8 cellular contexts compared by ENCODE assay signal in genomic region chr19:14073925-14074838, GRCh38. TPM values are rescaled to one million over a fixed set of nuclear protein-coding genes. Genes with fewer than 3 reads are reported as not detected.
DNase-seq lines count a peak whose midpoint lies in the region; ATAC-seq, FAIRE-seq and TF ChIP-seq lines count a peak whose summit lies in the region.

No MANE protein-coding gene starts in this region.

- no peak for FAIRE-seq in urothelium cell line (lab: Jason Lieb, UNC)

- no peaks in the 10 kb centered on the region for H3K36me3 ChIP-seq in ectodermal cell (ENCODE audit: control insufficient read depth, insufficient read depth, low read length)
- H3K36me3 ChIP-seq in mucosa of stomach (ENCODE audit: control insufficient read depth, insufficient read depth, low read length), result no peaks in the 10 kb centered on the region
- H3K36me3 ChIP-seq in urinary bladder (ENCODE audit: insufficient read depth), result no peaks in the 10 kb centered on the region

- 11 to 12% methylated on average over 43 to 44 of the region's 44 CpGs for WGBS in ectodermal cell, 2 experiments
- WGBS in urinary bladder, result 4% methylated on average over 44 of the region's 44 CpGs

- CTCF ChIA-PET in activated CD8-positive, alpha-beta memory T cell treated with anti-CD3 and anti-CD28 coated beads, Interleukin-2, amount 10 ng/mL, durations not matched to agents 7 days and 5 days (lab: Charles Lee), result interaction anchor here (0.8 to 7.3 kb wide), 27 partner anchors 8 to 238 kb away, joined by 3 to 153 read pairs (median 4); partner anchors contain the start of genes ASF1B, BRME1, CC2D1A and IL27RA
- CTCF ChIA-PET in RWPE1 (lab: Yijun Ruan, JAX), result interaction anchor here (0.5 to 2.7 kb wide), 13 partner anchors 9 to 212 kb away, joined by 3 to 22 read pairs (median 4); no protein-coding TSS in a partner anchor

- no peak for DNase-seq in activated CD8-positive, alpha-beta memory T cell treated with anti-CD3 and anti-CD28 coated beads, Interleukin-2, amount 10 ng/mL, durations not matched to agents 7 days and 5 days
- no peak for DNase-seq in activated CD8-positive, alpha-beta memory T cell treated with anti-CD3 and anti-CD28 coated beads for 24 hours
- DNase-seq in RWPE1 (ENCODE audit: low spot score) (peak; percentile 62), urothelium cell line (ENCODE audit: low spot score) (no peak)

- no peaks in the 10 kb centered on the region for H3K9me3 Mint-ChIP-seq in activated CD8-positive, alpha-beta memory T cell treated with anti-CD3 and anti-CD28 coated beads, Interleukin-2, amount 10 ng/mL, durations not matched to agents 7 days and 5 days (ENCODE audit: low read depth)

- H3K9ac ChIP-seq in mucosa of stomach (ENCODE audit: low read length), result peak overlapping the region; percentile 98

- peak; percentile 9 for ATAC-seq in activated CD8-positive, alpha-beta memory T cell treated with anti-CD3 and anti-CD28 coated beads, Interleukin-2, amount 10 ng/mL, durations not matched to agents 7 days and 5 days
- no peak for ATAC-seq in HG03457 (IDR thresholded peaks at IDR 0.05; ENCODE audit: unreplicated experiment)

- POLR2A ChIA-PET in RWPE1 (lab: Yijun Ruan, JAX; ENCODE audit: low non-redundant PET), result no interaction called here

- H3K27ac ChIP-seq in RWPE1 (peak overlapping the region; percentile 85), ectodermal cell (ENCODE audit: insufficient read depth, low read depth, low read length, poor library complexity, severe bottlenecking) (no peak overlapping the region), urinary bladder (ENCODE audit: low read depth) (peak overlapping the region; percentile 86)

- no peak for TF ChIP-seq CTCF in RWPE1 (conservative IDR thresholded peaks at IDR 0.05; ENCODE audit: low read depth)

- H3K4me1 Mint-ChIP-seq in activated CD8-positive, alpha-beta memory T cell treated with anti-CD3 and anti-CD28 coated beads, Interleukin-2, amount 10 ng/mL, durations not matched to agents 7 days and 5 days, result peaks cover 25% of the 10 kb centered on the region

- peak overlapping the region; percentile 56 for H3K4me3 ChIP-seq in ectodermal cell (ENCODE audit: insufficient read depth, low read depth, low read length)
- peak overlapping the region; percentile 74 for H3K4me3 ChIP-seq in mucosa of stomach (ENCODE audit: low read length)
- peak overlapping the region; percentile 51 for H3K4me3 ChIP-seq in urinary bladder (ENCODE audit: low read depth, low read length)

- peaks cover 58% of the 10 kb centered on the region for H3K27me3 ChIP-seq in ectodermal cell (ENCODE audit: control insufficient read depth, insufficient read depth, low read length, poor library complexity, severe bottlenecking)
- no peaks in the 10 kb centered on the region for H3K27me3 ChIP-seq in mucosa of stomach (ENCODE audit: control insufficient read depth, insufficient read depth, low read length)

- peaks cover 3% of the 10 kb centered on the region for H3K27me3 Mint-ChIP-seq in activated CD8-positive, alpha-beta memory T cell treated with anti-CD3 and anti-CD28 coated beads, Interleukin-2, amount 10 ng/mL, durations not matched to agents 7 days and 5 days

- peak overlapping the region; percentile 81 for H3K27ac Mint-ChIP-seq in activated CD8-positive, alpha-beta memory T cell treated with anti-CD3 and anti-CD28 coated beads, Interleukin-2, amount 10 ng/mL, durations not matched to agents 7 days and 5 days

- H3K4me3 Mint-ChIP-seq in activated CD8-positive, alpha-beta memory T cell treated with anti-CD3 and anti-CD28 coated beads, Interleukin-2, amount 10 ng/mL, durations not matched to agents 7 days and 5 days, result peak overlapping the region; percentile 84

- H3K4me1 ChIP-seq in ectodermal cell (ENCODE audit: control insufficient read depth, insufficient read depth, low read length) (peaks cover 3% of the 10 kb centered on the region), mucosa of stomach (ENCODE audit: control insufficient read depth, insufficient read depth, low read length) (peaks cover 25% of the 10 kb centered on the region), urinary bladder (ENCODE audit: insufficient read depth) (peaks cover 2% of the 10 kb centered on the region)

- no peaks in the 10 kb centered on the region for H3K9me3 ChIP-seq in ectodermal cell (ENCODE audit: control insufficient read depth, low read length)
- H3K9me3 ChIP-seq in mucosa of stomach (ENCODE audit: control insufficient read depth, low read length), result no peaks in the 10 kb centered on the region

- H3K36me3 Mint-ChIP-seq in activated CD8-positive, alpha-beta memory T cell treated with anti-CD3 and anti-CD28 coated beads, Interleukin-2, amount 10 ng/mL, durations not matched to agents 7 days and 5 days, result no peaks in the 10 kb centered on the region

RNA-seq across cellular contexts. Expression of gene MISP3, which starts 1.6 kb away (rescaled TPM):
- total RNA-seq in activated CD8-positive, alpha-beta memory T cell treated with anti-CD3 and anti-CD28 coated beads, Interleukin-2, amount 10 ng/mL, durations not matched to agents 7 days and 5 days, result 1 to 10 TPM; 1.4 to 2.4 TPM
- polyA plus RNA-seq in ectodermal cell (2013, experiment 1 of 4), result 1.4 TPM
- 0.96 TPM for polyA plus RNA-seq in ectodermal cell (2013, experiment 2 of 4)
- 2.5 TPM for polyA plus RNA-seq in ectodermal cell (2013, experiment 3 of 4)
- 2.4 TPM for polyA plus RNA-seq in ectodermal cell (2013, experiment 4 of 4)
- total RNA-seq in urinary bladder, result 0.21 TPM
- polyA plus RNA-seq in urinary bladder, result 2.6 TPM

RNA-seq across cellular contexts. Expression of gene C19orf67, which starts 11.4 kb away (rescaled TPM):
- total RNA-seq in activated CD8-positive, alpha-beta memory T cell treated with anti-CD3 and anti-CD28 coated beads, Interleukin-2, amount 10 ng/mL, durations not matched to agents 7 days and 5 days, result not detected
- polyA plus RNA-seq in ectodermal cell (2013, experiment 1 of 4), result not detected
- not detected for polyA plus RNA-seq in ectodermal cell (2013, experiment 2 of 4)
- not detected for polyA plus RNA-seq in ectodermal cell (2013, experiment 3 of 4)
- not detected for polyA plus RNA-seq in ectodermal cell (2013, experiment 4 of 4)
- total RNA-seq in urinary bladder, result not detected
- polyA plus RNA-seq in urinary bladder, result not detected

RNA-seq across cellular contexts. Expression of gene PALM3, which starts 12.3 kb away (rescaled TPM):
- total RNA-seq in activated CD8-positive, alpha-beta memory T cell treated with anti-CD3 and anti-CD28 coated beads, Interleukin-2, amount 10 ng/mL, durations not matched to agents 7 days and 5 days, result not detected
- polyA plus RNA-seq in ectodermal cell (2013, experiment 1 of 4), result 16.5 TPM
- 13.4 TPM for polyA plus RNA-seq in ectodermal cell (2013, experiment 2 of 4)
- 8.9 TPM for polyA plus RNA-seq in ectodermal cell (2013, experiment 3 of 4)
- polyA plus RNA-seq in ectodermal cell (2013, experiment 4 of 4), result 11.1 TPM
- total RNA-seq in urinary bladder, result 0.90 TPM
- polyA plus RNA-seq in urinary bladder, result 2.8 TPM

RNA-seq across cellular contexts. Expression of gene SAMD1, which starts 16.4 kb away (rescaled TPM):
- total RNA-seq in activated CD8-positive, alpha-beta memory T cell treated with anti-CD3 and anti-CD28 coated beads, Interleukin-2, amount 10 ng/mL, durations not matched to agents 7 days and 5 days, result 10 to 100 TPM; 60.4 to 81.9 TPM
- polyA plus RNA-seq in ectodermal cell (2013, experiment 1 of 4), result 83.5 TPM
- 74.5 TPM for polyA plus RNA-seq in ectodermal cell (2013, experiment 2 of 4)
- polyA plus RNA-seq in ectodermal cell (2013, experiment 3 of 4), result 63.0 TPM
- 65.4 TPM for polyA plus RNA-seq in ectodermal cell (2013, experiment 4 of 4)
- total RNA-seq in urinary bladder, result 16.0 TPM
- polyA plus RNA-seq in urinary bladder, result 50.5 TPM

RNA-seq across cellular contexts. Expression of gene IL27RA, which starts 42.6 kb away (rescaled TPM):
- 10 to 100 TPM; 29.7 to 60.3 TPM for total RNA-seq in activated CD8-positive, alpha-beta memory T cell treated with anti-CD3 and anti-CD28 coated beads, Interleukin-2, amount 10 ng/mL, durations not matched to agents 7 days and 5 days
- 3.5 TPM for polyA plus RNA-seq in ectodermal cell (2013, experiment 1 of 4)
- 3.1 TPM for polyA plus RNA-seq in ectodermal cell (2013, experiment 2 of 4)
- 2.8 TPM for polyA plus RNA-seq in ectodermal cell (2013, experiment 3 of 4)
- polyA plus RNA-seq in ectodermal cell (2013, experiment 4 of 4), result 3.1 TPM
- total RNA-seq in urinary bladder, result 2.0 TPM
- 4.8 TPM for polyA plus RNA-seq in urinary bladder
